Comparison of ENCODE assay signal across 19 cellular contexts in the genomic region with DNA sequence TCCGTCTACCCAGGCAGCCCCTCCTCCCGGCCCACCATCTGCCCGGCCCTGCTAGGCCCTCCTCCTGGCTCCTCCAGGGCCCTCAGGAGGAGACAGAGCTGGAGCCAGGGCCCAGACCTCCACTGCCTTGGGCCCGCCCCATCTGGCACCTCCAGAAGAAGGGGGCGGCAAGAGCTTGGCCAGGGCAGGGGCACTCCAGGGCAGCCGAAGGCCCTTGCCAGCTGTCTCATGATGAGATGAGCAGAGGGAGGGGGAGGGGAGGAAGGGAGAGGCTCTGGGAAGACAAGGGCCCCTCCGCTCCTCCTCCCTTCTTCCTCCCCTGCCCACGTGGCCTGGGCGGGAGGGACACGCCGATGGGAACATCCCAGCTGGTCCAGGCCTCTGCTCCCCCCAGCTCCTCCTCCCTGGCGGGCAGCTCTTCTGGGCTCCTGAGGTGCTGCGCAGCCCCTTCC. TPM values are rescaled to one million over a fixed set of nuclear protein-coding genes. Genes with fewer than 3 reads are reported as not detected.
DNase-seq lines count a peak whose midpoint lies in the region; ATAC-seq and TF ChIP-seq lines count a peak whose summit lies in the region.
"Had no signal": no experiment of that assay in that cellular context is flagged by ENCODE, and none has a peak within 500 bp of the region (broad histone marks: within the 10 kb centered on the region; RNA-seq: fewer than 3 reads in every experiment).

No MANE protein-coding gene starts in this region.

- H3K4me1 ChIP-seq in BLaER1 (peaks cover 63% of the 10 kb centered on the region), endodermal cell (ENCODE audit: control insufficient read depth, insufficient read depth, low read length) (no peaks in the 10 kb centered on the region), body of pancreas (peaks cover 7% of the 10 kb centered on the region)

- DNase-seq in NCI-H1694 (lab: John Stamatoyannopoulos, UW) = peak; percentile 93
- peak; percentile 65 for DNase-seq in endodermal cell
- DNase-seq in myocyte (ENCODE audit: low read depth) = peak; percentile 33
- no peak for DNase-seq in NCI-H774 (lab: John Stamatoyannopoulos, UW)
- DNase-seq in AML-193 (lab: John Stamatoyannopoulos, UW) = no peak
- DNase-seq in body of pancreas = no peak
- DNase-seq in T-cell = no peak
- DNase-seq: activated CD4-positive, alpha-beta T cell treated with anti-CD3 and anti-CD28 coated beads for 48 hours; activated T-cell treated with anti-CD3 and anti-CD28 coated beads, Interleukin-2, amount 50 U/mL, for 4 hours; cortex of kidney; DND-41; NCI-H1048; NCI-H345; occipital lobe; PC-3; stimulated activated CD4-positive, alpha-beta T cell treated with anti-CD3 and anti-CD28 coated beads, Interleukin-15, amount 100 ng/mL, for 24 hours had no signal

- H3K9ac ChIP-seq in BLaER1 (no peak overlapping the region; the same call in 1 of the 2 replicates), endodermal cell (ENCODE audit: extremely low read depth, low read length, poor library complexity, severe bottlenecking) (no peak overlapping the region)

- H3K4me3 ChIP-seq in BLaER1 = no peak overlapping the region
- no peak overlapping the region for H3K4me3 ChIP-seq in endodermal cell (ENCODE audit: low read length)
- no peak overlapping the region for H3K4me3 ChIP-seq in body of pancreas

- H3K27me3 Mint-ChIP-seq in endodermal cell (ENCODE audit: insufficient read depth) = no peaks in the 10 kb centered on the region
- peaks cover 0 to 1% of the 10 kb centered on the region in 2 donors for H3K27me3 Mint-ChIP-seq in T-cell

- H3K27ac Mint-ChIP-seq in endodermal cell (no peak overlapping the region), T-cell (no peak overlapping the region)

- ATAC-seq in body of pancreas = no peak
- no peak for ATAC-seq in T-cell (replicated peaks in 1 of 4)
- ATAC-seq: activated T-cell treated with anti-CD3 and anti-CD28 coated beads, Interleukin-2, amount 50 U/mL, for 4 hours; PC-3 had no signal

- peak overlapping the region; percentile 54 for H3K4me2 ChIP-seq in BLaER1

- H3K36me3 ChIP-seq in BLaER1 (no peaks in the 10 kb centered on the region), endodermal cell (ENCODE audit: control insufficient read depth, insufficient read depth, low read length) (no peaks in the 10 kb centered on the region), body of pancreas (replicated peaks in 1 of 2; ENCODE audit: insufficient read depth in 1 of 2, low read depth in 2 of 2) (no peaks in the 10 kb centered on the region)

- no peaks in the 10 kb centered on the region for H3K4me1 Mint-ChIP-seq in endodermal cell
- peaks cover 0 to 3% (median 2%) of the 10 kb centered on the region in 3 donors for H3K4me1 Mint-ChIP-seq in T-cell

- no peak overlapping the region for H3K4me3 Mint-ChIP-seq in endodermal cell
- H3K4me3 Mint-ChIP-seq in T-cell = no peak overlapping the region
- H3K4me3 Mint-ChIP-seq: activated T-cell treated with anti-CD3 and anti-CD28 coated beads, Interleukin-2, amount 50 U/mL, for 4 hours had no signal

- CTCF ChIA-PET in T-cell (lab: Charles Lee) = no interaction called here

- TF ChIP-seq POLR2A in body of pancreas (IDR thresholded peaks at IDR 0.05) = no peak

- no peaks in the 10 kb centered on the region for H3K9me3 ChIP-seq in BLaER1
- no peaks in the 10 kb centered on the region for H3K9me3 ChIP-seq in endodermal cell (ENCODE audit: control insufficient read depth, low read length)
- no peaks in the 10 kb centered on the region for H3K9me3 ChIP-seq in body of pancreas

- H3K9me3 Mint-ChIP-seq in endodermal cell (no peaks in the 10 kb centered on the region), T-cell (no peaks in the 10 kb centered on the region)
- H3K9me3 Mint-ChIP-seq: activated T-cell treated with anti-CD3 and anti-CD28 coated beads, Interleukin-2, amount 50 U/mL, for 4 hours had no signal

- intact Hi-C loops in body of pancreas (cut with DNase I) = loop anchor here (10.0 kb wide), 1 partner anchor 312 kb away; no protein-coding TSS in a partner anchor

- H3K36me3 Mint-ChIP-seq in endodermal cell (ENCODE audit: low read depth) (no peaks in the 10 kb centered on the region), T-cell (no peaks in the 10 kb centered on the region)

- no peaks in the 10 kb centered on the region for H3K27me3 ChIP-seq in BLaER1
- no peaks in the 10 kb centered on the region for H3K27me3 ChIP-seq in endodermal cell (ENCODE audit: control insufficient read depth, insufficient read depth, low read length, poor library complexity, severe bottlenecking)
- no peaks in the 10 kb centered on the region for H3K27me3 ChIP-seq in body of pancreas

- H3K27ac ChIP-seq in BLaER1 (0 out of 2 replicates have a peak overlapping the region, but pooled peaks have one; percentile 22), endodermal cell (ENCODE audit: low read depth, low read length) (no peak overlapping the region), body of pancreas (no peak overlapping the region)

- no peaks in the 10 kb centered on the region for H4K20me1 ChIP-seq in BLaER1

- WGBS in endodermal cell (ENCODE audit: insufficient coverage in 1 of 2, insufficient read length in 1 of 2), 2 experiments = 87 to 100% methylated on average over 1 to 13 of the region's 13 CpGs
- 43 to 74% methylated on average over 4 to 11 of the region's 13 CpGs for WGBS in body of pancreas, 2 donors

- TF ChIP-seq CTCF in endodermal cell (conservative IDR thresholded peaks at IDR 0.05) (no peak), body of pancreas (IDR thresholded peaks at IDR 0.05) (no peak)

- POLR2A ChIA-PET in T-cell (lab: Charles Lee) = interaction anchor here in 1 of 2 donors (0.6 kb wide), 1 partner anchor 8 kb away, joined by 6 read pairs; no protein-coding TSS in a partner anchor

RNA-seq across cellular contexts. Expression of a gene that starts 23.8 kb away (rescaled TPM):
- total RNA-seq in endodermal cell (not detected), myocyte (not detected in 2 replicates), body of pancreas (not detected), T-cell (under 1 TPM in 1 of 5 donors, not detected in 4; 0.15 TPM)
- not detected for polyA plus RNA-seq in endodermal cell (2013, experiment 1 of 2)
- not detected for polyA plus RNA-seq in endodermal cell (2013, experiment 2 of 2)
- polyA plus RNA-seq in myocyte (2012) = not detected
- total RNA-seq: activated T-cell treated with anti-CD3 and anti-CD28 coated beads, Interleukin-2, amount 50 U/mL, for 4 hours; occipital lobe; PC-3; T-helper 1 cell treated with Interleukin-12 subunit alpha and Interleukin-12 subunit beta and Interleukin-4 antibody, amounts not matched to agents 30 ng/mL and 1 ng/mL, for 36 hours had no signal
- polyA plus RNA-seq: esophagus had no signal

Comparison
In these comparisons a context has a peak if more than half of its experiments do, and no peak if none do; other contexts are left out.
1. DNase-seq: peak in NCI-H1694 (single experiment), endodermal cell (single experiment) and myocyte (single experiment); none in NCI-H774 (single experiment), AML-193 (0 of 2), body of pancreas (0 of 4) and T-cell (0 of 34).